In genomic region chr1:25819496-25820246, GRCh38 we compare ENCODE assay signal across 1 cellular context.
TF ChIP-seq lines count a peak whose summit lies in the region.

Gene MTFR1L (plus strand): TSS chr1:25819954. CDS start chr1:25823105, 3,151 bp downstream.

TF ChIP-seq in HepG2, 621 proteins besides CTCF, POLR2A, EP300 and RAD21 (continued from another document and continues in another):
- TF ChIP-seq, protein P1, sequence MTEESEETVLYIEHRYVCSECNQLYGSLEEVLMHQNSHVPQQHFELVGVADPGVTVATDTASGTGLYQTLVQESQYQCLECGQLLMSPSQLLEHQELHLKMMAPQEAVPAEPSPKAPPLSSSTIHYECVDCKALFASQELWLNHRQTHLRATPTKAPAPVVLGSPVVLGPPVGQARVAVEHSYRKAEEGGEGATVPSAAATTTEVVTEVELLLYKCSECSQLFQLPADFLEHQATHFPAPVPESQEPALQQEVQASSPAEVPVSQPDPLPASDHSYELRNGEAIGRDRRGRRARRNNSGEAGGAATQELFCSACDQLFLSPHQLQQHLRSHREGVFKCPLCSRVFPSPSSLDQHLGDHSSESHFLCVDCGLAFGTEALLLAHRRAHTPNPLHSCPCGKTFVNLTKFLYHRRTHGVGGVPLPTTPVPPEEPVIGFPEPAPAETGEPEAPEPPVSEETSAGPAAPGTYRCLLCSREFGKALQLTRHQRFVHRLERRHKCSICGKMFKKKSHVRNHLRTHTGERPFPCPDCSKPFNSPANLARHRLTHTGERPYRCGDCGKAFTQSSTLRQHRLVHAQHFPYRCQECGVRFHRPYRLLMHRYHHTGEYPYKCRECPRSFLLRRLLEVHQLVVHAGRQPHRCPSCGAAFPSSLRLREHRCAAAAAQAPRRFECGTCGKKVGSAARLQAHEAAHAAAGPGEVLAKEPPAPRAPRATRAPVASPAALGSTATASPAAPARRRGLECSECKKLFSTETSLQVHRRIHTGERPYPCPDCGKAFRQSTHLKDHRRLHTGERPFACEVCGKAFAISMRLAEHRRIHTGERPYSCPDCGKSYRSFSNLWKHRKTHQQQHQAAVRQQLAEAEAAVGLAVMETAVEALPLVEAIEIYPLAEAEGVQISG (CRISPR knock-in tag; IDR thresholded peaks at IDR 0.05) = peak; percentile 83
- TF ChIP-seq ATF7-NPFF (CRISPR knock-in tag; IDR thresholded peaks at IDR 0.05; ENCODE audit: low read depth) (peak; percentile 67; the same call in 1 of the 2 replicates), SIX1 (CRISPR knock-in tag; IDR thresholded peaks at IDR 0.05; ENCODE audit: borderline replicate concordance) (peak; percentile 10; the same call in 1 of the 2 replicates), ZSCAN22 (CRISPR knock-in tag; IDR thresholded peaks at IDR 0.05) (no peak), HNRNPLL (IDR thresholded peaks at IDR 0.05; ENCODE audit: low read depth, low read length, poor library complexity, severe bottlenecking) (peak; percentile 72), ZFP1 (CRISPR knock-in tag; IDR thresholded peaks at IDR 0.05) (0 out of 2 replicates have a peak, but pooled peaks have one; percentile 15), RARA (CRISPR knock-in tag; IDR thresholded peaks at IDR 0.05) (peak; percentile 56), BCL6 (CRISPR knock-in tag; IDR thresholded peaks at IDR 0.05) (peak; percentile 58), FOXJ3 (CRISPR knock-in tag; IDR thresholded peaks at IDR 0.05; ENCODE audit: borderline replicate concordance) (no peak), PRDM15 (CRISPR knock-in tag; IDR thresholded peaks at IDR 0.05) (no peak), RFX3 (CRISPR knock-in tag; IDR thresholded peaks at IDR 0.05) (no peak), ZNF569 (CRISPR knock-in tag; IDR thresholded peaks at IDR 0.05; ENCODE audit: borderline replicate concordance) (0 out of 2 replicates have a peak, but pooled peaks have one; percentile 20), ZNF552 (CRISPR knock-in tag; IDR thresholded peaks at IDR 0.05; ENCODE audit: borderline replicate concordance) (peak; percentile 88), ZNF414 (CRISPR knock-in tag; IDR thresholded peaks at IDR 0.05) (peak; percentile 84; the same call in 1 of the 2 replicates), ZNF772 (CRISPR knock-in tag; IDR thresholded peaks at IDR 0.05) (peak; percentile 87; the same call in 1 of the 2 replicates), CBX5 (CRISPR knock-in tag; IDR thresholded peaks at IDR 0.05; ENCODE audit: borderline replicate concordance) (peak; percentile 21; the same call in 1 of the 2 replicates), DR1 (CRISPR knock-in tag; IDR thresholded peaks at IDR 0.05) (peak; percentile 66), GABPB1 (CRISPR knock-in tag; IDR thresholded peaks at IDR 0.05) (peak; percentile 98), U2AF1 (optimal IDR thresholded peaks at IDR 0.05; ENCODE audit: low read depth, low read length) (no peak), CAMTA2 (CRISPR knock-in tag; IDR thresholded peaks at IDR 0.05; ENCODE audit: borderline replicate concordance) (peak; percentile 84; the same call in 1 of the 2 replicates), AFF4 (CRISPR knock-in tag; IDR thresholded peaks at IDR 0.05) (0 out of 2 replicates have a peak, but pooled peaks have one; percentile 75), ZNF354B (CRISPR knock-in tag; IDR thresholded peaks at IDR 0.05) (no peak), ZNF790 (CRISPR knock-in tag; IDR thresholded peaks at IDR 0.05; ENCODE audit: borderline replicate concordance) (peak; percentile 93), YY1 (IDR thresholded peaks at IDR 0.05; ENCODE audit: insufficient read depth, insufficient replicate concordance, low read depth, low read length) (peak; percentile 68), SETDB1 (CRISPR knock-in tag; IDR thresholded peaks at IDR 0.05; ENCODE audit: borderline replicate concordance) (no peak), ZNF446 (CRISPR knock-in tag; IDR thresholded peaks at IDR 0.05) (peak; percentile 78)
- TF ChIP-seq, protein P2, sequence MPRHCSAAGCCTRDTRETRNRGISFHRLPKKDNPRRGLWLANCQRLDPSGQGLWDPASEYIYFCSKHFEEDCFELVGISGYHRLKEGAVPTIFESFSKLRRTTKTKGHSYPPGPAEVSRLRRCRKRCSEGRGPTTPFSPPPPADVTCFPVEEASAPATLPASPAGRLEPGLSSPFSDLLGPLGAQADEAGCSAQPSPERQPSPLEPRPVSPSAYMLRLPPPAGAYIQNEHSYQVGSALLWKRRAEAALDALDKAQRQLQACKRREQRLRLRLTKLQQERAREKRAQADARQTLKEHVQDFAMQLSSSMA (CRISPR knock-in tag; IDR thresholded peaks at IDR 0.05) = no peak
- TF ChIP-seq, protein P3, sequence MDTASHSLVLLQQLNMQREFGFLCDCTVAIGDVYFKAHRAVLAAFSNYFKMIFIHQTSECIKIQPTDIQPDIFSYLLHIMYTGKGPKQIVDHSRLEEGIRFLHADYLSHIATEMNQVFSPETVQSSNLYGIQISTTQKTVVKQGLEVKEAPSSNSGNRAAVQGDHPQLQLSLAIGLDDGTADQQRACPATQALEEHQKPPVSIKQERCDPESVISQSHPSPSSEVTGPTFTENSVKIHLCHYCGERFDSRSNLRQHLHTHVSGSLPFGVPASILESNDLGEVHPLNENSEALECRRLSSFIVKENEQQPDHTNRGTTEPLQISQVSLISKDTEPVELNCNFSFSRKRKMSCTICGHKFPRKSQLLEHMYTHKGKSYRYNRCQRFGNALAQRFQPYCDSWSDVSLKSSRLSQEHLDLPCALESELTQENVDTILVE (CRISPR knock-in tag; IDR thresholded peaks at IDR 0.05) = peak; percentile 96; the same call in 1 of the 2 replicates
- TF ChIP-seq, protein P4, sequence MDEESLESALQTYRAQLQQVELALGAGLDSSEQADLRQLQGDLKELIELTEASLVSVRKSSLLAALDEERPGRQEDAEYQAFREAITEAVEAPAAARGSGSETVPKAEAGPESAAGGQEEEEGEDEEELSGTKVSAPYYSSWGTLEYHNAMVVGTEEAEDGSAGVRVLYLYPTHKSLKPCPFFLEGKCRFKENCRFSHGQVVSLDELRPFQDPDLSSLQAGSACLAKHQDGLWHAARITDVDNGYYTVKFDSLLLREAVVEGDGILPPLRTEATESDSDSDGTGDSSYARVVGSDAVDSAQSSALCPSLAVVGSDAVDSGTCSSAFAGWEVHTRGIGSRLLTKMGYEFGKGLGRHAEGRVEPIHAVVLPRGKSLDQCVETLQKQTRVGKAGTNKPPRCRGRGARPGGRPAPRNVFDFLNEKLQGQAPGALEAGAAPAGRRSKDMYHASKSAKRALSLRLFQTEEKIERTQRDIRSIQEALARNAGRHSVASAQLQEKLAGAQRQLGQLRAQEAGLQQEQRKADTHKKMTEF (CRISPR knock-in tag; IDR thresholded peaks at IDR 0.05) = peak; percentile 87; the same call in 1 of the 2 replicates
- TF ChIP-seq, protein P5, sequence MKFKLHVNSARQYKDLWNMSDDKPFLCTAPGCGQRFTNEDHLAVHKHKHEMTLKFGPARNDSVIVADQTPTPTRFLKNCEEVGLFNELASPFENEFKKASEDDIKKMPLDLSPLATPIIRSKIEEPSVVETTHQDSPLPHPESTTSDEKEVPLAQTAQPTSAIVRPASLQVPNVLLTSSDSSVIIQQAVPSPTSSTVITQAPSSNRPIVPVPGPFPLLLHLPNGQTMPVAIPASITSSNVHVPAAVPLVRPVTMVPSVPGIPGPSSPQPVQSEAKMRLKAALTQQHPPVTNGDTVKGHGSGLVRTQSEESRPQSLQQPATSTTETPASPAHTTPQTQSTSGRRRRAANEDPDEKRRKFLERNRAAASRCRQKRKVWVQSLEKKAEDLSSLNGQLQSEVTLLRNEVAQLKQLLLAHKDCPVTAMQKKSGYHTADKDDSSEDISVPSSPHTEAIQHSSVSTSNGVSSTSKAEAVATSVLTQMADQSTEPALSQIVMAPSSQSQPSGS (CRISPR knock-in tag; IDR thresholded peaks at IDR 0.05) = peak; percentile 76
- TF ChIP-seq, protein P6, sequence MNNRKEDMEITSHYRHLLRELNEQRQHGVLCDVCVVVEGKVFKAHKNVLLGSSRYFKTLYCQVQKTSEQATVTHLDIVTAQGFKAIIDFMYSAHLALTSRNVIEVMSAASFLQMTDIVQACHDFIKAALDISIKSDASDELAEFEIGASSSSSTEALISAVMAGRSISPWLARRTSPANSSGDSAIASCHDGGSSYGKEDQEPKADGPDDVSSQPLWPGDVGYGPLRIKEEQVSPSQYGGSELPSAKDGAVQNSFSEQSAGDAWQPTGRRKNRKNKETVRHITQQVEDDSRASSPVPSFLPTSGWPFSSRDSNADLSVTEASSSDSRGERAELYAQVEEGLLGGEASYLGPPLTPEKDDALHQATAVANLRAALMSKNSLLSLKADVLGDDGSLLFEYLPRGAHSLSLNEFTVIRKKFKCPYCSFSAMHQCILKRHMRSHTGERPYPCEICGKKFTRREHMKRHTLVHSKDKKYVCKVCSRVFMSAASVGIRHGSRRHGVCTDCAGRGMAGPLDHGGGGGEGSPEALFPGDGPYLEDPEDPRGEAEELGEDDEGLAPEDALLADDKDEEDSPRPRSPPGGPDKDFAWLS (CRISPR knock-in tag; IDR thresholded peaks at IDR 0.05; ENCODE audit: borderline replicate concordance) = no peak
- TF ChIP-seq, protein P7, sequence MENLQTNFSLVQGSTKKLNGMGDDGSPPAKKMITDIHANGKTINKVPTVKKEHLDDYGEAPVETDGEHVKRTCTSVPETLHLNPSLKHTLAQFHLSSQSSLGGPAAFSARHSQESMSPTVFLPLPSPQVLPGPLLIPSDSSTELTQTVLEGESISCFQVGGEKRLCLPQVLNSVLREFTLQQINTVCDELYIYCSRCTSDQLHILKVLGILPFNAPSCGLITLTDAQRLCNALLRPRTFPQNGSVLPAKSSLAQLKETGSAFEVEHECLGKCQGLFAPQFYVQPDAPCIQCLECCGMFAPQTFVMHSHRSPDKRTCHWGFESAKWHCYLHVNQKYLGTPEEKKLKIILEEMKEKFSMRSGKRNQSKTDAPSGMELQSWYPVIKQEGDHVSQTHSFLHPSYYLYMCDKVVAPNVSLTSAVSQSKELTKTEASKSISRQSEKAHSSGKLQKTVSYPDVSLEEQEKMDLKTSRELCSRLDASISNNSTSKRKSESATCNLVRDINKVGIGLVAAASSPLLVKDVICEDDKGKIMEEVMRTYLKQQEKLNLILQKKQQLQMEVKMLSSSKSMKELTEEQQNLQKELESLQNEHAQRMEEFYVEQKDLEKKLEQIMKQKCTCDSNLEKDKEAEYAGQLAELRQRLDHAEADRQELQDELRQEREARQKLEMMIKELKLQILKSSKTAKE (CRISPR knock-in tag; IDR thresholded peaks at IDR 0.05; ENCODE audit: borderline replicate concordance) = peak; percentile 48; the same call in 1 of the 2 replicates
- TF ChIP-seq, protein P8, sequence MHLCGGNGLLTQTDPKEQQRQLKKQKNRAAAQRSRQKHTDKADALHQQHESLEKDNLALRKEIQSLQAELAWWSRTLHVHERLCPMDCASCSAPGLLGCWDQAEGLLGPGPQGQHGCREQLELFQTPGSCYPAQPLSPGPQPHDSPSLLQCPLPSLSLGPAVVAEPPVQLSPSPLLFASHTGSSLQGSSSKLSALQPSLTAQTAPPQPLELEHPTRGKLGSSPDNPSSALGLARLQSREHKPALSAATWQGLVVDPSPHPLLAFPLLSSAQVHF (CRISPR knock-in tag; IDR thresholded peaks at IDR 0.05) = peak; percentile 33; the same call in 1 of the 2 replicates
